ENCODE assay signal across 25 cellular contexts in genomic region chr10:17077251-17077904, GRCh38. TPM values are rescaled to one million over a fixed set of nuclear protein-coding genes. Genes with fewer than 3 reads are reported as not detected.
A peak's percentile ranks its signal among the peaks of the same experiment; 100 is the strongest.
DNase-seq lines count a peak whose midpoint lies in the region; ATAC-seq, FAIRE-seq and TF ChIP-seq lines count a peak whose summit lies in the region.
"Had no signal": no experiment of that assay in that cellular context is flagged by ENCODE, and none has a peak within 500 bp of the region (broad histone marks: within the 10 kb centered on the region; RNA-seq: fewer than 3 reads in every experiment).

No MANE protein-coding gene starts in this region.

- H2BK20ac ChIP-seq in IMR-90 (ENCODE audit: low read depth, low read length) = peak overlapping the region; percentile 83; the same call in 1 of the 2 replicates

- H3K4me2 ChIP-seq in IMR-90 (ENCODE audit: low read depth, low read length) = no peak overlapping the region
- no peak overlapping the region for H3K4me2 ChIP-seq in K562 (ENCODE audit: insufficient read depth, low read length)
- H3K4me2 ChIP-seq in smooth muscle cell = peak overlapping the region; percentile 60

- peak overlapping the region; percentile 13 for H2BK5ac ChIP-seq in IMR-90 (ENCODE audit: low read depth, low read length, poor library complexity, severe bottlenecking)

- H3K4me3 ChIP-seq in IMR-90 (ENCODE audit: insufficient read depth, low read depth, low read length) (no peak overlapping the region), K562 (no peak overlapping the region), fibroblast of villous mesenchyme (ENCODE audit: low read depth, low read length) (no peak overlapping the region), smooth muscle cell (no peak overlapping the region)
- H3K4me3 ChIP-seq: lung, psoas muscle had no signal

- H2BK15ac ChIP-seq in IMR-90 (ENCODE audit: low read depth, low read length) = peak overlapping the region; percentile 69

- peaks cover 0 to 12% of the 10 kb centered on the region in 2 experiments; a peak in 3 of 4 replicates for H3K79me1 ChIP-seq in IMR-90 (ENCODE audit: low read depth in 1 of 2, low read length in 2 of 2)

- peak overlapping the region; percentile 71 for H3K18ac ChIP-seq in IMR-90 (ENCODE audit: low read depth, low read length)

- H3K9ac ChIP-seq in IMR-90 (ENCODE audit: low read depth, low read length) (no peak overlapping the region), K562 (ENCODE audit: insufficient read depth in 1 of 2, low read depth in 2 of 2, low read length in 2 of 2) (no peak overlapping the region), smooth muscle cell (ENCODE audit: low read depth) (peak overlapping the region; percentile 76)

- FAIRE-seq in K562 (lab: Jason Lieb, UNC) = peak; percentile 6
- FAIRE-seq: kidney had no signal

- no peak overlapping the region for H2AK9ac ChIP-seq in IMR-90 (replicated peaks; ENCODE audit: low read depth, low read length, poor library complexity)

- H3K36me3 ChIP-seq in IMR-90 (ENCODE audit: control insufficient read depth, insufficient read depth, low read length) (no peaks in the 10 kb centered on the region), K562 (ENCODE audit: control insufficient read depth, insufficient read depth, low read length) (no peaks in the 10 kb centered on the region), smooth muscle cell (ENCODE audit: low read depth) (no peaks in the 10 kb centered on the region)

- H2BK120ac ChIP-seq in IMR-90 (ENCODE audit: low read depth, low read length) = peak overlapping the region; percentile 91

- H4K20me1 ChIP-seq in IMR-90 (ENCODE audit: insufficient read depth, low read length) = no peaks in the 10 kb centered on the region
- H4K20me1 ChIP-seq in K562 (replicated peaks; ENCODE audit: control insufficient read depth, insufficient read depth, low read length) = no peaks in the 10 kb centered on the region
- H4K20me1 ChIP-seq in smooth muscle cell (ENCODE audit: low read depth) = no peaks in the 10 kb centered on the region

- in situ Hi-C loops in IMR-90 (cut with MboI; ENCODE audit: low sequenced_read_pairs) (no loop called here), K562 (cut with MboI) (no loop called here)

- peak overlapping the region; percentile 11; the same call in 1 of the 2 replicates for H3K23ac ChIP-seq in IMR-90 (ENCODE audit: low read depth, low read length)

- peak overlapping the region in 1 of 2 experiments; percentile 2; a peak in 1 of 4 replicates for H4K8ac ChIP-seq in IMR-90 (ENCODE audit: low read depth in 2 of 2, low read length in 2 of 2)

- dilution Hi-C loops in IMR-90 (cut with HindIII; ENCODE audit: low sequenced_read_pairs, unreplicated experiment) = no loop called here

- H3K27me3 ChIP-seq in IMR-90 (ENCODE audit: control insufficient read depth, insufficient read depth, low read length) = no peaks in the 10 kb centered on the region
- H3K27me3 ChIP-seq in K562 (ENCODE audit: control insufficient read depth in 2 of 2, insufficient read depth in 2 of 2, low read length in 2 of 2) = no peaks in the 10 kb centered on the region
- no peaks in the 10 kb centered on the region for H3K27me3 ChIP-seq in smooth muscle cell (ENCODE audit: low read depth)

- H4K5ac ChIP-seq in IMR-90 (ENCODE audit: low read depth, low read length) = peak overlapping the region; percentile 39; the same call in 1 of the 2 replicates

- peak; percentile 52 for DNase-seq in IMR-90
- peak in 3 of 4 experiments; percentile 10 to 71 (median 25) for DNase-seq in K562 (ENCODE audit: extremely low read depth in 1 of 4, low spot score in 3 of 4)
- peak; percentile 35 for DNase-seq in fibroblast of villous mesenchyme (ENCODE audit: low read depth)
- no peak for DNase-seq in smooth muscle cell (lab: John Stamatoyannopoulos, UW; ENCODE audit: unreplicated experiment)
- no peak for DNase-seq in T-helper 1 cell
- no peak for DNase-seq in HEK293T (ENCODE audit: extremely low spot score)
- no peak for DNase-seq in SKM-1 (lab: John Stamatoyannopoulos, UW; ENCODE audit: unreplicated experiment)
- DNase-seq: activated CD4-positive, alpha-beta memory T cell treated with anti-CD3 and anti-CD28 coated beads for 36 hours; activated CD4-positive, CD25-positive, alpha-beta regulatory T cell; activated CD8-positive, alpha-beta memory T cell treated with anti-CD3 and anti-CD28 coated beads, Interleukin-2, amount 50 U/mL, for 48 hours; AML-193; CD8-positive, alpha-beta T cell; DMS 273 treated with DMSO at 0.1 percent for 48 hours; KG1; kidney; NCI-H1694; NCI-H526; psoas muscle; T1000 had no signal

- H2AK5ac ChIP-seq in IMR-90 (ENCODE audit: low read depth, low read length) = peak overlapping the region; percentile 65; the same call in 1 of the 2 replicates

- WGBS in IMR-90 (ENCODE audit: extremely low coverage in 2 of 2, insufficient read length in 1 of 2), 2 experiments = 100% methylated on average over 1 of the region's 6 CpGs; no CpG with 5 or more reads in 1 of the 2 experiments
- 36% methylated on average over 6 of the region's 6 CpGs for WGBS in K562 (ENCODE audit: insufficient coverage, low coverage, missing lambda C conversion rate)
- 48% methylated on average over 6 of the region's 6 CpGs for WGBS in smooth muscle cell (ENCODE audit: low lambda C conversion rate)

- TF ChIP-seq CTCF in IMR-90 (conservative IDR thresholded peaks at IDR 0.05; ENCODE audit: low read depth, low read length) (no peak), K562 (IDR thresholded peaks at IDR 0.05 in 2 of 3, conservative IDR thresholded peaks at IDR 0.05 in 1 of 3; ENCODE audit: insufficient read depth in 2 of 3, low read depth in 1 of 3, low read length in 3 of 3) (no peak), fibroblast of villous mesenchyme (IDR thresholded peaks at IDR 0.05; ENCODE audit: insufficient read depth, low read depth, low read length) (no peak), smooth muscle cell (IDR thresholded peaks at IDR 0.05; ENCODE audit: borderline replicate concordance, insufficient read depth, poor library complexity, severe bottlenecking) (no peak)

- no peaks in the 10 kb centered on the region for H3K79me2 ChIP-seq in K562 (ENCODE audit: control insufficient read depth, insufficient read depth, low read length)
- H3K79me2 ChIP-seq in smooth muscle cell (ENCODE audit: low read depth) = no peaks in the 10 kb centered on the region

- H3K27ac ChIP-seq in IMR-90 (ENCODE audit: insufficient read depth, low read length) (no peak overlapping the region), K562 (ENCODE audit: extremely low read depth, low read depth, low read length) (no peak overlapping the region), smooth muscle cell (ENCODE audit: low read depth) (peak overlapping the region; percentile 98)
- H3K27ac ChIP-seq: psoas muscle, RWPE1 had no signal

- H4K91ac ChIP-seq in IMR-90 (ENCODE audit: insufficient read depth, low read depth, low read length) = peak overlapping the region; percentile 35

- peak overlapping the region; percentile 84 for H3K4ac ChIP-seq in IMR-90 (ENCODE audit: low read depth, low read length)

- intact Hi-C loops in IMR-90 (cut with micrococcal nuclease) = loop anchor here (5.0 kb wide), 2 partner anchors 110 to 150 kb away; partner anchors contain the start of gene VIM
- intact Hi-C loops in K562 (cut with micrococcal nuclease) = no loop called here

- TF ChIP-seq EP300 in K562 (IDR thresholded peaks at IDR 0.05; ENCODE audit: low read length) = no peak

- no peak overlapping the region for H2AFZ ChIP-seq in IMR-90 (replicated peaks; ENCODE audit: low read length, poor library complexity)
- H2AFZ ChIP-seq in K562 (ENCODE audit: low read depth, low read length) = peak overlapping the region; percentile 69
- peak overlapping the region; percentile 69 for H2AFZ ChIP-seq in smooth muscle cell (ENCODE audit: low read depth)

- no peak overlapping the region for H3K56ac ChIP-seq in IMR-90 (ENCODE audit: extremely low read depth, insufficient read depth, low read length)

- ATAC-seq in IMR-90 (ENCODE audit: low read depth) (no peak), K562 (peak; percentile 88), HG03520 (IDR thresholded peaks at IDR 0.05; ENCODE audit: unreplicated experiment) (no peak)
- ATAC-seq: activated T-helper 17 cell treated with anti-CD3 and anti-CD28 coated beads, Interleukin-2, amount 50 U/mL, for 72 hours; CD8-positive, alpha-beta T cell; psoas muscle; SK-N-SH treated with all-trans-retinoic acid at 6 μM for 48 hours had no signal

- POLR2A ChIA-PET in IMR-90 (lab: Charles Lee; ENCODE audit: unreplicated experiment) = no interaction called here
- POLR2A ChIA-PET in K562 (lab: Yijun Ruan, JAX) = interaction anchor here (2.6 kb wide), 1 partner anchor 124 kb away, joined by 6 read pairs; the partner anchor contains the start of gene TRDMT1
- POLR2A ChIA-PET in HEK293T (lab: Yijun Ruan, JAX) = interaction anchor here (0.6 kb wide), 1 partner anchor 151 kb away, joined by 4 read pairs; the partner anchor contains the start of gene VIM

- CTCF ChIA-PET in IMR-90 (lab: Yijun Ruan, JAX) (interaction anchor here (1.3 kb wide), 1 partner anchor 15 kb away, joined by 4 read pairs; no protein-coding TSS in a partner anchor), K562 (lab: Yijun Ruan, JAX; ENCODE audit: low intra/inter-chr PET ratio) (no interaction called here), HEK293T (lab: Yijun Ruan, JAX) (interaction anchor here (0.7 kb wide), 1 partner anchor 10 kb away, joined by 3 read pairs; no protein-coding TSS in a partner anchor)

- no TSS peak for BruUV-seq in IMR-90 (replicated peaks; lab: Mats Ljungman, UMichigan)
- no TSS peak for BruUV-seq in K562 (replicated peaks; lab: Mats Ljungman, UMichigan)

- H3K9me1 ChIP-seq in IMR-90 (ENCODE audit: insufficient read depth, low read length) (peaks cover 3% of the 10 kb centered on the region; the same call in 1 of the 2 replicates), K562 (ENCODE audit: control insufficient read depth, insufficient read depth, low read length) (no peaks in the 10 kb centered on the region)

- H3K14ac ChIP-seq in IMR-90 (replicated peaks; ENCODE audit: low read depth, low read length) = peak overlapping the region; percentile 73

- peaks cover 18% of the 10 kb centered on the region for H3F3A ChIP-seq in smooth muscle cell (ENCODE audit: low read depth)

- H3K9me3 ChIP-seq in IMR-90 (ENCODE audit: control insufficient read depth, insufficient read depth, low read length) (no peaks in the 10 kb centered on the region), K562 (replicated peaks; ENCODE audit: control insufficient read depth, insufficient read depth, low read depth, low read length) (no peaks in the 10 kb centered on the region), smooth muscle cell (replicated peaks; ENCODE audit: low read depth) (no peaks in the 10 kb centered on the region)
- H3K9me3 ChIP-seq: psoas muscle had no signal

- no peak for TF ChIP-seq RAD21 in IMR-90 (IDR thresholded peaks at IDR 0.05; ENCODE audit: low read length)
- no peak for TF ChIP-seq RAD21 in K562 (CRISPR knock-in tag; conservative IDR thresholded peaks at IDR 0.05 in 1 of 2, IDR thresholded peaks at IDR 0.05 in 1 of 2)

- no peak for TF ChIP-seq POLR2A in IMR-90 (IDR thresholded peaks at IDR 0.05; ENCODE audit: low read depth, low read length)
- no peak for TF ChIP-seq POLR2A in K562 (conservative IDR thresholded peaks at IDR 0.05)

- H3K4me1 ChIP-seq in IMR-90 (ENCODE audit: control insufficient read depth, insufficient read depth, low read length) (peaks cover 15% of the 10 kb centered on the region), K562 (replicated peaks in 1 of 2; ENCODE audit: control insufficient read depth in 2 of 2, insufficient read depth in 2 of 2, low read length in 2 of 2) (peaks cover 0 to 5% of the 10 kb centered on the region in 2 experiments; a peak in 1 of 5 replicates), smooth muscle cell (ENCODE audit: low read depth) (peaks cover 9% of the 10 kb centered on the region)

RNA-seq across cellular contexts. Expression of gene CUBN, which starts 52.2 kb away (rescaled TPM):
- total RNA-seq in IMR-90 (2012; rRNA removed) = 0.54 and 0.83 TPM in 2 replicates
- polyA plus RNA-seq in IMR-90 (2012; rRNA removed) = 0.10 and 0.19 TPM in 2 replicates
- 0.02 and 0.08 TPM in 2 replicates for polyA plus RNA-seq in IMR-90 (2012; cell fraction: cytosol; rRNA removed)
- polyA plus RNA-seq in IMR-90 (2012; cell fraction: nucleus; rRNA removed; ENCODE audit: low replicate concordance) = 0.21 and 1.1 TPM in 2 replicates
- total RNA-seq in K562 (2011; cell fraction: chromatin; rRNA removed; ENCODE audit: low replicate concordance) = 0.55 and 0.67 TPM in 2 replicates
- 0.50 and 0.79 TPM in 2 replicates for total RNA-seq in K562 (2011; cell fraction: nucleolus; rRNA removed)
- 0.38 and 0.95 TPM in 2 replicates for total RNA-seq in K562 (2011; cell fraction: nucleoplasm; rRNA removed)
- 0.08 and 0.09 TPM in 2 replicates for total RNA-seq in K562 (2014; rRNA removed)
- total RNA-seq in K562 (2014; rRNA removed; fragmentation: Illumina TruSeq; extraction: Trizol) = 0.13 and 0.33 TPM in 2 replicates
- total RNA-seq in K562 (2015; rRNA removed; fragmentation: Illumina TruSeq; extraction: Trizol) = 0.22 and 0.23 TPM in 2 replicates
- 0.09 and 0.22 TPM in 2 replicates for total RNA-seq in K562 (2021)
- polyA plus RNA-seq in K562 (2011; rRNA removed) = 0.18 and 0.22 TPM in 2 replicates
- 0.03 and 0.07 TPM in 2 replicates for polyA plus RNA-seq in K562 (2011; cell fraction: cytosol; rRNA removed)
- 0.48 and 1.2 TPM in 2 replicates for polyA plus RNA-seq in K562 (2011; cell fraction: nucleus; rRNA removed)
- polyA plus RNA-seq in K562 (2012) = 0.12 and 0.79 TPM in 2 replicates
- polyA plus RNA-seq in K562 (2014; fragmentation: Illumina TruSeq; extraction: Trizol) = 0.09 and 0.17 TPM in 2 replicates
- under 1 TPM; 0.04 TPM for polyA plus RNA-seq in K562 (2014; fragmentation: Nextera tagmentation; extraction: Ambion mirVana)
- polyA plus RNA-seq in K562 (2014; rRNA removed) = 0.09 and 0.61 TPM in 2 replicates
- polyA minus RNA-seq in K562 (2011; rRNA and poly(A)+ RNA removed) = 0.48 and 0.67 TPM in 2 replicates
- not detected in 2 replicates for polyA minus RNA-seq in K562 (2011; cell fraction: cytosol; rRNA and poly(A)+ RNA removed)
- polyA minus RNA-seq in K562 (2011; cell fraction: nucleus; rRNA and poly(A)+ RNA removed) = 0.40 and 1.6 TPM in 2 replicates
- 0.64 and 0.86 TPM in 2 replicates for total RNA-seq in fibroblast of villous mesenchyme
- 1.7 and 4.7 TPM in 2 replicates for total RNA-seq in smooth muscle cell
- 0.33 and 0.62 TPM in 2 replicates for polyA plus RNA-seq in smooth muscle cell
- total RNA-seq: HT-29 had no signal

Comparison
In these comparisons a context has a peak if more than half of its experiments do, and no peak if none do; other contexts are left out.
1. DNase-seq: peak in IMR-90 (single experiment), K562 (3 of 4) and fibroblast of villous mesenchyme (single experiment); none in smooth muscle cell (single experiment), T-helper 1 cell (0 of 5), HEK293T (single experiment) and SKM-1 (single experiment).